ENCODE assay signal across 18 cellular contexts in genomic region chr3:64058592-64058991, GRCh38.
"Had no signal": no experiment of that assay in that cellular context is flagged by ENCODE, and none has a peak within 500 bp of the region (broad histone marks: within the 10 kb centered on the region; RNA-seq: fewer than 3 reads in every experiment).

No MANE protein-coding gene starts in this region.

- H3K36me3 Mint-ChIP-seq: activated naive CD4-positive, alpha-beta T cell treated with anti-CD3 and anti-CD28 coated beads, Interleukin-2, amount 50 U/mL, for 24 hours had no signal

- H3K27ac Mint-ChIP-seq: activated naive CD4-positive, alpha-beta T cell treated with anti-CD3 and anti-CD28 coated beads, Interleukin-2, amount 50 U/mL, for 24 hours; nephron progenitor cell; progenitor cell of endocrine pancreas; T-helper 1 cell treated with Interleukin-12 subunit alpha and Interleukin-12 subunit beta and Interleukin-4 antibody, amounts not matched to agents 30 μg/mL and 1 μg/mL, for 36 hours had no signal

- H3K4me3 ChIP-seq: heart right ventricle, lower lobe of right lung, tibial nerve, uterus had no signal

- H3K4me1 Mint-ChIP-seq: activated naive CD4-positive, alpha-beta T cell treated with anti-CD3 and anti-CD28 coated beads, Interleukin-2, amount 50 U/mL, for 24 hours had no signal

- H3K9me3 Mint-ChIP-seq: activated naive CD4-positive, alpha-beta T cell treated with anti-CD3 and anti-CD28 coated beads, Interleukin-2, amount 50 U/mL, for 24 hours; nephron progenitor cell; T-helper 1 cell treated with Interleukin-12 subunit alpha and Interleukin-12 subunit beta and Interleukin-4 antibody, amounts not matched to agents 30 μg/mL and 1 μg/mL, for 36 hours had no signal

- DNase-seq: activated CD4-positive, alpha-beta T cell treated with anti-CD3 and anti-CD28 coated beads for 1 hour; activated CD4-positive, alpha-beta T cell treated with anti-CD3 and anti-CD28 coated beads, Interleukin-2, amount 50 U/mL, for 4 hours; activated gamma-delta T cell; cerebellar nuclear complex; cortex of kidney; effector CD4-positive, alpha-beta T cell; heart right ventricle; lower lobe of right lung; nephron progenitor cell; occipital lobe; stimulated activated naive CD8-positive, alpha-beta T cell treated with anti-CD3 and anti-CD28 coated beads, Interleukin-15, Interleukin-2, amounts not matched to agents 100 U/mL and 50 U/mL, for 24 hours; substantia nigra; uterus; WERI-Rb-1 had no signal

- H3K27me3 ChIP-seq: heart right ventricle, tibial nerve, uterus had no signal

- H3K27ac ChIP-seq: heart right ventricle, lower lobe of right lung, tibial nerve, uterus, WERI-Rb-1 had no signal

- H3K4me3 Mint-ChIP-seq: activated naive CD4-positive, alpha-beta T cell treated with anti-CD3 and anti-CD28 coated beads, Interleukin-2, amount 50 U/mL, for 24 hours; nephron progenitor cell; T-helper 1 cell treated with Interleukin-12 subunit alpha and Interleukin-12 subunit beta and Interleukin-4 antibody, amounts not matched to agents 30 μg/mL and 1 μg/mL, for 36 hours had no signal
